In genomic region chr15:48063411-48063985, GRCh38 we compare ENCODE assay signal across 1 cellular context.
TF ChIP-seq lines count a peak whose summit lies in the region.

No MANE protein-coding gene starts in this region.

TF ChIP-seq in GM23338, 12 proteins besides CTCF, POLR2A, EP300 and RAD21 (continued from another document):
- no peak for TF ChIP-seq NANOG (IDR thresholded peaks at IDR 0.05; ENCODE audit: borderline replicate concordance)
